1 cellular context compared by ENCODE assay signal in the genomic region with DNA sequence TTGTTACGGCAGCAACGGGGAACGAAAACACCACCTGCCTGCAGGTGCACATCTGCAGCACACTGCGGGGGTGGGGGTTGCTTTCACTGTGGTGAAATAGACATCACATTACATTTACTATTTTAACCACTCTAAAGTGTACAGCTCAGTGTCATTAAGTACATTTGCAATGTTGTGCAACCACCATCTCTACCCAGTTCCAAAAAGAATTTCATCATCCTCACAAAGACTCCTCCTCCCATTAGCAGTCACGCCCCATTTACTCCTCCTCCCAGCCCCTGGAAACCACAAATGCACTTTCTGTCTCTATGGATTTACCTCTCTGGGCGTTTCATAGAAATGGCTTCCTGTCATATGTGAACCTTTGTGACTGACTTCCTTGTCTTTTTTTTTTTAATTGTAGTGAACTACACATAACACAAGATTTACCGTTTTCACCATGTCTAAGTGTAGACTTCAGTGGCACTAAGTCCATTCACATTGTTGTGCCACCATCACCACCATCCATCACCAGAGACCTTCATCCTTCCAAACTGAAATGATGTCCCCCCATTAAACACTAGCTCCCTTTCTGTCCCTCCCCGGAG.
TF ChIP-seq lines count a peak whose summit lies in the region.
"Not testable (repeated sequence)": the region's sequence is repeated elsewhere in the genome, so short reads cannot be mapped to it uniquely, and the experiment has no call there.

No MANE protein-coding gene starts in this region.

TF ChIP-seq in K562, 482 proteins besides CTCF, POLR2A, EP300 and RAD21:
- TF ChIP-seq CEBPG (CRISPR knock-in tag; IDR thresholded peaks at IDR 0.05): not testable (repeated sequence)
- TF ChIP-seq CEBPG (tag; conservative IDR thresholded peaks at IDR 0.05 in 1 of 2, IDR thresholded peaks at IDR 0.05 in 1 of 2): peak in 1 of 2 experiments; percentile 28; a peak in 1 of 4 replicates
- 0 out of 2 replicates have a peak, but pooled peaks have one; percentile 18 for TF ChIP-seq CEBPB (tag; IDR thresholded peaks at IDR 0.05)
